Comparison of ENCODE assay signal across 15 cellular contexts in the genomic region with DNA sequence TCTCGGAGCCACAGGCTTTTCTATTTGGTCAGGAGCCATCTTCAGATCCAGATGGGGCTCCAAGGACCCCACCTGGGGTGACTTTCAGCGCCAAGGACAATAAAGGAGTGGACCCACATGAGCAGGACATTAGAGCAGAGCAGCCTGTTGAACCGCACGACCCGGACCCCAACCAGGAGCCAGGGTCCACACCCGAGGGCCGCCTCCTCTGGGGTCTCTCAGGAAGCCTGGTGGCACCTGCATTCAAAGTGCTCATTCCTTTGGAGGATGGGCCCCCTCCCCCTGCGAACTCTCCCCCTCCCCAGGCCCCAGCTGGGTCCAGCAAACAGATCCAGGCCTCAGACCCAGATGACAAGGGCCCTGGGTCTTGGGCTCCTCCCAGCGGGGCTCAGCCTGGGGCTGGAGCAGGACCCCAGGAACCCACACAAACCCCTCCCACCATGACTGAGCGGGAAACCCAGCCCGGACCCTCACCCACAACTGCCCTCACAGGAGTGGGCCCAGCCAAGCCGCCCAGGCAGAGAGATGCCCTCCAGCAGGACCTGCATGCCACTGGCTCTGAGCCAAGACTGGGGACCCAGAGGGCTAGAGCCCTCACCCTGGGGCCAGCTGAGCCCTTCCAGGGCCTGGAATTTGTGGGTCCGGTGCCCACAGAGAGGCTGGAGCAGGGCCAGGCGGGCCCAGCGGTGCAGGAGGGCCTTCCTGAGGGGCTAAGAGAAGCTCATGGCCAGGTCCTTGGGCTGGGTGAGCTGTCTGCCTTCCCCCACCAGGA. TPM values are rescaled to one million over a fixed set of nuclear protein-coding genes. Genes with fewer than 3 reads are reported as not detected.
DNase-seq lines count a peak whose midpoint lies in the region; ATAC-seq and TF ChIP-seq lines count a peak whose summit lies in the region.
"Had no signal": no experiment of that assay in that cellular context is flagged by ENCODE, and none has a peak within 500 bp of the region (broad histone marks: within the 10 kb centered on the region; RNA-seq: fewer than 3 reads in every experiment).

No MANE protein-coding gene starts in this region.

- no peaks in the 10 kb centered on the region for H3K79me2 ChIP-seq in osteoblast (ENCODE audit: insufficient read depth, low read length)

- H3K27me3 ChIP-seq in right atrium auricular region, result no peaks in the 10 kb centered on the region
- H3K27me3 ChIP-seq in RWPE2 (ENCODE audit: insufficient read depth, poor library complexity, severe bottlenecking), result no peaks in the 10 kb centered on the region
- H3K27me3 ChIP-seq in osteoblast (ENCODE audit: insufficient read depth, low read length), result no peaks in the 10 kb centered on the region
- H3K27me3 ChIP-seq: SJSA1 had no signal

- intact Hi-C loops in cardiac septum (cut with DNase I), result no loop called here

- H3K4me2 ChIP-seq in osteoblast (ENCODE audit: insufficient read depth, low read length), result no peak overlapping the region

- H4K20me1 ChIP-seq in osteoblast (ENCODE audit: insufficient read depth, low read length), result no peaks in the 10 kb centered on the region

- no peaks in the 10 kb centered on the region for H3K9me3 ChIP-seq in right atrium auricular region
- H3K9me3 ChIP-seq in RWPE2 (ENCODE audit: severe bottlenecking), result no peaks in the 10 kb centered on the region
- no peaks in the 10 kb centered on the region for H3K9me3 ChIP-seq in osteoblast (ENCODE audit: low read depth, low read length)
- H3K9me3 ChIP-seq: SJSA1 had no signal

- H2AFZ ChIP-seq in osteoblast (ENCODE audit: low read length), result no peak overlapping the region

- peak; percentile 53 for DNase-seq in cardiac septum (ENCODE audit: low spot score)
- DNase-seq in right atrium auricular region (ENCODE audit: low spot score), result no peak
- DNase-seq in RWPE2 (ENCODE audit: low spot score), result peak; percentile 57
- DNase-seq in osteoblast (ENCODE audit: insufficient read length, low spot score, missing footprints), result peak; percentile 68
- DNase-seq in NCI-H1930 (lab: John Stamatoyannopoulos, UW), result no peak
- no peak for DNase-seq in iPS-NIHi11 (ENCODE audit: low spot score)
- DNase-seq: 8988T, GOT3, NCI-H345, NCI-H526 treated with DMSO at 0.1 percent for 48 hours, PC-3 had no signal

- no peak for TF ChIP-seq CTCF in right atrium auricular region (IDR thresholded peaks at IDR 0.05)
- no peak for TF ChIP-seq CTCF in RWPE2 (IDR thresholded peaks at IDR 0.05; ENCODE audit: poor library complexity, severe bottlenecking)
- no peak for TF ChIP-seq CTCF in osteoblast (IDR thresholded peaks at IDR 0.05; ENCODE audit: extremely low read depth, low read depth, low read length)

- H3K36me3 ChIP-seq in right atrium auricular region (no peaks in the 10 kb centered on the region), RWPE2 (ENCODE audit: low read depth) (no peaks in the 10 kb centered on the region), osteoblast (ENCODE audit: insufficient read depth, low read length) (no peaks in the 10 kb centered on the region)
- H3K36me3 ChIP-seq: SJSA1 had no signal

- no peaks in the 10 kb centered on the region for H3K4me1 ChIP-seq in right atrium auricular region
- H3K4me1 ChIP-seq in RWPE2 (ENCODE audit: insufficient read depth, poor library complexity, severe bottlenecking), result peaks cover 4% of the 10 kb centered on the region
- no peaks in the 10 kb centered on the region for H3K4me1 ChIP-seq in osteoblast (ENCODE audit: insufficient read depth, low read length)
- H3K4me1 ChIP-seq: SJSA1 had no signal

- ATAC-seq in RWPE2 (ENCODE audit: low read depth), result no peak
- ATAC-seq in GM19395 (IDR thresholded peaks at IDR 0.05; ENCODE audit: unreplicated experiment), result no peak
- ATAC-seq in GM21529 (IDR thresholded peaks at IDR 0.05; ENCODE audit: unreplicated experiment), result no peak
- ATAC-seq: PC-3 had no signal

- no peak overlapping the region for H3K27ac ChIP-seq in right atrium auricular region
- no peak overlapping the region for H3K27ac ChIP-seq in RWPE2 (ENCODE audit: poor library complexity, severe bottlenecking)
- H3K27ac ChIP-seq in osteoblast (ENCODE audit: low read depth, low read length), result no peak overlapping the region
- H3K27ac ChIP-seq: SJSA1 had no signal

- no peak overlapping the region for H3K4me3 ChIP-seq in right atrium auricular region
- H3K4me3 ChIP-seq in RWPE2 (ENCODE audit: severe bottlenecking), result no peak overlapping the region
- H3K4me3 ChIP-seq in osteoblast (ENCODE audit: insufficient read depth, low read length), result no peak overlapping the region
- H3K4me3 ChIP-seq: SJSA1 had no signal

RNA-seq across cellular contexts. Expression of gene RAB44, which starts 23.9 kb away (rescaled TPM):
- total RNA-seq in cardiac septum (0.11 TPM), right atrium auricular region (under 1 TPM in 1 of 2 donors, not detected in 1; 0.12 TPM), osteoblast (under 0.01 and 0.36 TPM in 2 replicates)
- total RNA-seq: HT-29, PC-3, SJSA1 had no signal

RNA-seq across cellular contexts. Expression of gene CDKN1A, which starts 43.0 kb away (rescaled TPM):
- total RNA-seq in cardiac septum, result 113 TPM
- 100 to 1,000 TPM in 1 of 2 donors, 10 to 100 TPM in 1; 63.8 to 128 TPM for total RNA-seq in right atrium auricular region
- total RNA-seq in osteoblast, result 456 and 461 TPM in 2 replicates

Comparison
In these comparisons a context has a peak if more than half of its experiments do, and no peak if none do; other contexts are left out.
1. DNase-seq: peak in cardiac septum (single experiment), RWPE2 (single experiment) and osteoblast (single experiment); none in right atrium auricular region (single experiment), NCI-H1930 (0 of 2) and iPS-NIHi11 (single experiment).